Comparison of ENCODE assay signal across 1 cellular context in the genomic region with DNA sequence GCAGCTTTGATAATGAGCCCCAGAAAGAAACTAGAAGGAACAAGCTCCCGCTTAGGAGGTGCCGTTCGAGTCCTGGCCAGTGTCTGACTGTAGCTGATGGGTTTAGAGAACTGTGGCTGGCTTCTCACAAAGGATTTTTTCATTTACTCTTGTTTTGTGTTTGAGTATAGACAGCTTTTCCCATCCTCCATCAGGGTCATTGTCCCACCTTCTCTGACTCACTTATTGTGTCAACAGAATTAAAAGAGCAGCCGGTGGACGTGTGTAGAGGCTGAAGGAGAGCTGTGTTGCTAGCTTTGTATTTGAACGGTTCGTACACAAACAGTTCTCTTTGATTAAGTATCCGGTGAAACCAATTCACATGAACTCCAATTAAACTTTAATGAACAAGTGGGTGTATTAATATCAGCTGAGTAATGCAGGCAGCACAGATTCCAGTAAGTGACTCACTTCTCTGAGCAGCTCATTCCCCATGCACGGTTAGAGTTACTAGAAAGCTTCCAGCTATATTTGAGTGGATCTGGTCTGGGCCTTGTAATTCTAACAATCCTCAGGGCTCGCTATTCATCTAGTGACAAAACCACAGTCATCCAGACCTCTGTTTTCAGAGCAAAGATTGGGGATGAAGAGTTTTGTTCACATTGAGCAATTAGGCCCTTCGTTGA.
TF ChIP-seq lines count a peak whose summit lies in the region.

No MANE protein-coding gene starts in this region.

TF ChIP-seq in HepG2, 621 proteins besides CTCF, POLR2A, EP300 and RAD21 (continued from another document and continues in another):
- TF ChIP-seq, protein P1, sequence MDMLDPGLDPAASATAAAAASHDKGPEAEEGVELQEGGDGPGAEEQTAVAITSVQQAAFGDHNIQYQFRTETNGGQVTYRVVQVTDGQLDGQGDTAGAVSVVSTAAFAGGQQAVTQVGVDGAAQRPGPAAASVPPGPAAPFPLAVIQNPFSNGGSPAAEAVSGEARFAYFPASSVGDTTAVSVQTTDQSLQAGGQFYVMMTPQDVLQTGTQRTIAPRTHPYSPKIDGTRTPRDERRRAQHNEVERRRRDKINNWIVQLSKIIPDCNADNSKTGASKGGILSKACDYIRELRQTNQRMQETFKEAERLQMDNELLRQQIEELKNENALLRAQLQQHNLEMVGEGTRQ (IDR thresholded peaks at IDR 0.05; ENCODE audit: low read depth, low read length) = no peak
- TF ChIP-seq, protein P1 (CRISPR knock-in tag; IDR thresholded peaks at IDR 0.05; ENCODE audit: borderline replicate concordance) = no peak
- no peak for TF ChIP-seq ZNF354B (CRISPR knock-in tag; IDR thresholded peaks at IDR 0.05)
- TF ChIP-seq, protein P2, sequence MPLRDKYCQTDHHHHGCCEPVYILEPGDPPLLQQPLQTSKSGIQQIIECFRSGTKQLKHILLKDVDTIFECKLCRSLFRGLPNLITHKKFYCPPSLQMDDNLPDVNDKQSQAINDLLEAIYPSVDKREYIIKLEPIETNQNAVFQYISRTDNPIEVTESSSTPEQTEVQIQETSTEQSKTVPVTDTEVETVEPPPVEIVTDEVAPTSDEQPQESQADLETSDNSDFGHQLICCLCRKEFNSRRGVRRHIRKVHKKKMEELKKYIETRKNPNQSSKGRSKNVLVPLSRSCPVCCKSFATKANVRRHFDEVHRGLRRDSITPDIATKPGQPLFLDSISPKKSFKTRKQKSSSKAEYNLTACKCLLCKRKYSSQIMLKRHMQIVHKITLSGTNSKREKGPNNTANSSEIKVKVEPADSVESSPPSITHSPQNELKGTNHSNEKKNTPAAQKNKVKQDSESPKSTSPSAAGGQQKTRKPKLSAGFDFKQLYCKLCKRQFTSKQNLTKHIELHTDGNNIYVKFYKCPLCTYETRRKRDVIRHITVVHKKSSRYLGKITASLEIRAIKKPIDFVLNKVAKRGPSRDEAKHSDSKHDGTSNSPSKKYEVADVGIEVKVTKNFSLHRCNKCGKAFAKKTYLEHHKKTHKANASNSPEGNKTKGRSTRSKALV (CRISPR knock-in tag; IDR thresholded peaks at IDR 0.05) = peak; percentile 90
- no peak for TF ChIP-seq ZNF263 (CRISPR knock-in tag; IDR thresholded peaks at IDR 0.05)
- TF ChIP-seq, protein P3, sequence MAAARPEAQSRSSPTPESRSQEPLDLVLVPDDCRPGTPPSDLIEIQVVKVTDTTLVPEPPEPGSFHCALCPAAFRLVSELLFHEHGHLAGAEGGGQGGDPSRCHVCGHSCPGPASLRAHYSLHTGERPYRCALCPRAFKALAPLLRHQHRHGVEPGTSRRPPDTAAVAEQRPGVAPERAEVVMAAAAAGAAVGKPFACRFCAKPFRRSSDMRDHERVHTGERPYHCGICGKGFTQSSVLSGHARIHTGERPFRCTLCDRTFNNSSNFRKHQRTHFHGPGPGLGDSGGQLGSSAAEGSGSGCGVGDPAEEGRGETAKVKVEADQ (CRISPR knock-in tag; IDR thresholded peaks at IDR 0.05; ENCODE audit: borderline replicate concordance) = peak; percentile 73; the same call in 1 of the 2 replicates
- TF ChIP-seq, protein P4, sequence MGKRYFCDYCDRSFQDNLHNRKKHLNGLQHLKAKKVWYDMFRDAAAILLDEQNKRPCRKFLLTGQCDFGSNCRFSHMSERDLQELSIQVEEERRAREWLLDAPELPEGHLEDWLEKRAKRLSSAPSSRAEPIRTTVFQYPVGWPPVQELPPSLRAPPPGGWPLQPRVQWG (CRISPR knock-in tag; IDR thresholded peaks at IDR 0.05; ENCODE audit: borderline replicate concordance, low read depth) = no peak
- TF ChIP-seq CHD2 (IDR thresholded peaks at IDR 0.05; ENCODE audit: low read depth, low read length) = peak; percentile 52; the same call in 1 of the 2 replicates
- TF ChIP-seq, protein P5, sequence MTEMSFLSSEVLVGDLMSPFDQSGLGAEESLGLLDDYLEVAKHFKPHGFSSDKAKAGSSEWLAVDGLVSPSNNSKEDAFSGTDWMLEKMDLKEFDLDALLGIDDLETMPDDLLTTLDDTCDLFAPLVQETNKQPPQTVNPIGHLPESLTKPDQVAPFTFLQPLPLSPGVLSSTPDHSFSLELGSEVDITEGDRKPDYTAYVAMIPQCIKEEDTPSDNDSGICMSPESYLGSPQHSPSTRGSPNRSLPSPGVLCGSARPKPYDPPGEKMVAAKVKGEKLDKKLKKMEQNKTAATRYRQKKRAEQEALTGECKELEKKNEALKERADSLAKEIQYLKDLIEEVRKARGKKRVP (CRISPR knock-in tag; IDR thresholded peaks at IDR 0.05) = peak in 1 of 2 experiments; percentile 87; a peak in 2 of 4 replicates
- no peak for TF ChIP-seq NAIF1 (CRISPR knock-in tag; IDR thresholded peaks at IDR 0.05; ENCODE audit: borderline replicate concordance)
- TF ChIP-seq, protein P6, sequence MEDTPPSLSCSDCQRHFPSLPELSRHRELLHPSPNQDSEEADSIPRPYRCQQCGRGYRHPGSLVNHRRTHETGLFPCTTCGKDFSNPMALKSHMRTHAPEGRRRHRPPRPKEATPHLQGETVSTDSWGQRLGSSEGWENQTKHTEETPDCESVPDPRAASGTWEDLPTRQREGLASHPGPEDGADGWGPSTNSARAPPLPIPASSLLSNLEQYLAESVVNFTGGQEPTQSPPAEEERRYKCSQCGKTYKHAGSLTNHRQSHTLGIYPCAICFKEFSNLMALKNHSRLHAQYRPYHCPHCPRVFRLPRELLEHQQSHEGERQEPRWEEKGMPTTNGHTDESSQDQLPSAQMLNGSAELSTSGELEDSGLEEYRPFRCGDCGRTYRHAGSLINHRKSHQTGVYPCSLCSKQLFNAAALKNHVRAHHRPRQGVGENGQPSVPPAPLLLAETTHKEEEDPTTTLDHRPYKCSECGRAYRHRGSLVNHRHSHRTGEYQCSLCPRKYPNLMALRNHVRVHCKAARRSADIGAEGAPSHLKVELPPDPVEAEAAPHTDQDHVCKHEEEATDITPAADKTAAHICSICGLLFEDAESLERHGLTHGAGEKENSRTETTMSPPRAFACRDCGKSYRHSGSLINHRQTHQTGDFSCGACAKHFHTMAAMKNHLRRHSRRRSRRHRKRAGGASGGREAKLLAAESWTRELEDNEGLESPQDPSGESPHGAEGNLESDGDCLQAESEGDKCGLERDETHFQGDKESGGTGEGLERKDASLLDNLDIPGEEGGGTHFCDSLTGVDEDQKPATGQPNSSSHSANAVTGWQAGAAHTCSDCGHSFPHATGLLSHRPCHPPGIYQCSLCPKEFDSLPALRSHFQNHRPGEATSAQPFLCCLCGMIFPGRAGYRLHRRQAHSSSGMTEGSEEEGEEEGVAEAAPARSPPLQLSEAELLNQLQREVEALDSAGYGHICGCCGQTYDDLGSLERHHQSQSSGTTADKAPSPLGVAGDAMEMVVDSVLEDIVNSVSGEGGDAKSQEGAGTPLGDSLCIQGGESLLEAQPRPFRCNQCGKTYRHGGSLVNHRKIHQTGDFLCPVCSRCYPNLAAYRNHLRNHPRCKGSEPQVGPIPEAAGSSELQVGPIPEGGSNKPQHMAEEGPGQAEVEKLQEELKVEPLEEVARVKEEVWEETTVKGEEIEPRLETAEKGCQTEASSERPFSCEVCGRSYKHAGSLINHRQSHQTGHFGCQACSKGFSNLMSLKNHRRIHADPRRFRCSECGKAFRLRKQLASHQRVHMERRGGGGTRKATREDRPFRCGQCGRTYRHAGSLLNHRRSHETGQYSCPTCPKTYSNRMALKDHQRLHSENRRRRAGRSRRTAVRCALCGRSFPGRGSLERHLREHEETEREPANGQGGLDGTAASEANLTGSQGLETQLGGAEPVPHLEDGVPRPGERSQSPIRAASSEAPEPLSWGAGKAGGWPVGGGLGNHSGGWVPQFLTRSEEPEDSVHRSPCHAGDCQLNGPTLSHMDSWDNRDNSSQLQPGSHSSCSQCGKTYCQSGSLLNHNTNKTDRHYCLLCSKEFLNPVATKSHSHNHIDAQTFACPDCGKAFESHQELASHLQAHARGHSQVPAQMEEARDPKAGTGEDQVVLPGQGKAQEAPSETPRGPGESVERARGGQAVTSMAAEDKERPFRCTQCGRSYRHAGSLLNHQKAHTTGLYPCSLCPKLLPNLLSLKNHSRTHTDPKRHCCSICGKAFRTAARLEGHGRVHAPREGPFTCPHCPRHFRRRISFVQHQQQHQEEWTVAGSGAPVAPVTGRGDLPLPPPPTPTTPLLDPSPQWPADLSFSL (CRISPR knock-in tag; IDR thresholded peaks at IDR 0.05) = peak; percentile 51
- TF ChIP-seq, protein P7, sequence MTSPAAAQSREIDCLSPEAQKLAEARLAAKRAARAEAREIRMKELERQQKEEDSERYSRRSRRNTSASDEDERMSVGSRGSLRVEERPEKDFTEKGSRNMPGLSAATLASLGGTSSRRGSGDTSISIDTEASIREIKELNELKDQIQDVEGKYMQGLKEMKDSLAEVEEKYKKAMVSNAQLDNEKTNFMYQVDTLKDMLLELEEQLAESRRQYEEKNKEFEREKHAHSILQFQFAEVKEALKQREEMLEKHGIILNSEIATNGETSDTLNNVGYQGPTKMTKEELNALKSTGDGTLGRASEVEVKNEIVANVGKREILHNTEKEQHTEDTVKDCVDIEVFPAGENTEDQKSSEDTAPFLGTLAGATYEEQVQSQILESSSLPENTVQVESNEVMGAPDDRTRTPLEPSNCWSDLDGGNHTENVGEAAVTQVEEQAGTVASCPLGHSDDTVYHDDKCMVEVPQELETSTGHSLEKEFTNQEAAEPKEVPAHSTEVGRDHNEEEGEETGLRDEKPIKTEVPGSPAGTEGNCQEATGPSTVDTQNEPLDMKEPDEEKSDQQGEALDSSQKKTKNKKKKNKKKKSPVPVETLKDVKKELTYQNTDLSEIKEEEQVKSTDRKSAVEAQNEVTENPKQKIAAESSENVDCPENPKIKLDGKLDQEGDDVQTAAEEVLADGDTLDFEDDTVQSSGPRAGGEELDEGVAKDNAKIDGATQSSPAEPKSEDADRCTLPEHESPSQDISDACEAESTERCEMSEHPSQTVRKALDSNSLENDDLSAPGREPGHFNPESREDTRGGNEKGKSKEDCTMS (CRISPR knock-in tag; conservative IDR thresholded peaks at IDR 0.05) = no peak
- no peak for TF ChIP-seq PCBP1 (IDR thresholded peaks at IDR 0.05; ENCODE audit: borderline replicate concordance, low read depth, low read length)
- peak; percentile 68; the same call in 1 of the 2 replicates for TF ChIP-seq ZNF441 (CRISPR knock-in tag; IDR thresholded peaks at IDR 0.05; ENCODE audit: borderline replicate concordance)
- no peak for TF ChIP-seq SUZ12 (IDR thresholded peaks at IDR 0.05; ENCODE audit: low read depth, low read length)
- TF ChIP-seq, protein P8, sequence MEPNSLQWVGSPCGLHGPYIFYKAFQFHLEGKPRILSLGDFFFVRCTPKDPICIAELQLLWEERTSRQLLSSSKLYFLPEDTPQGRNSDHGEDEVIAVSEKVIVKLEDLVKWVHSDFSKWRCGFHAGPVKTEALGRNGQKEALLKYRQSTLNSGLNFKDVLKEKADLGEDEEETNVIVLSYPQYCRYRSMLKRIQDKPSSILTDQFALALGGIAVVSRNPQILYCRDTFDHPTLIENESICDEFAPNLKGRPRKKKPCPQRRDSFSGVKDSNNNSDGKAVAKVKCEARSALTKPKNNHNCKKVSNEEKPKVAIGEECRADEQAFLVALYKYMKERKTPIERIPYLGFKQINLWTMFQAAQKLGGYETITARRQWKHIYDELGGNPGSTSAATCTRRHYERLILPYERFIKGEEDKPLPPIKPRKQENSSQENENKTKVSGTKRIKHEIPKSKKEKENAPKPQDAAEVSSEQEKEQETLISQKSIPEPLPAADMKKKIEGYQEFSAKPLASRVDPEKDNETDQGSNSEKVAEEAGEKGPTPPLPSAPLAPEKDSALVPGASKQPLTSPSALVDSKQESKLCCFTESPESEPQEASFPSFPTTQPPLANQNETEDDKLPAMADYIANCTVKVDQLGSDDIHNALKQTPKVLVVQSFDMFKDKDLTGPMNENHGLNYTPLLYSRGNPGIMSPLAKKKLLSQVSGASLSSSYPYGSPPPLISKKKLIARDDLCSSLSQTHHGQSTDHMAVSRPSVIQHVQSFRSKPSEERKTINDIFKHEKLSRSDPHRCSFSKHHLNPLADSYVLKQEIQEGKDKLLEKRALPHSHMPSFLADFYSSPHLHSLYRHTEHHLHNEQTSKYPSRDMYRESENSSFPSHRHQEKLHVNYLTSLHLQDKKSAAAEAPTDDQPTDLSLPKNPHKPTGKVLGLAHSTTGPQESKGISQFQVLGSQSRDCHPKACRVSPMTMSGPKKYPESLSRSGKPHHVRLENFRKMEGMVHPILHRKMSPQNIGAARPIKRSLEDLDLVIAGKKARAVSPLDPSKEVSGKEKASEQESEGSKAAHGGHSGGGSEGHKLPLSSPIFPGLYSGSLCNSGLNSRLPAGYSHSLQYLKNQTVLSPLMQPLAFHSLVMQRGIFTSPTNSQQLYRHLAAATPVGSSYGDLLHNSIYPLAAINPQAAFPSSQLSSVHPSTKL (CRISPR knock-in tag; IDR thresholded peaks at IDR 0.05) = peak; percentile 98
- no peak for TF ChIP-seq ZNF34 (CRISPR knock-in tag; IDR thresholded peaks at IDR 0.05; ENCODE audit: borderline replicate concordance)
- TF ChIP-seq, protein P9, sequence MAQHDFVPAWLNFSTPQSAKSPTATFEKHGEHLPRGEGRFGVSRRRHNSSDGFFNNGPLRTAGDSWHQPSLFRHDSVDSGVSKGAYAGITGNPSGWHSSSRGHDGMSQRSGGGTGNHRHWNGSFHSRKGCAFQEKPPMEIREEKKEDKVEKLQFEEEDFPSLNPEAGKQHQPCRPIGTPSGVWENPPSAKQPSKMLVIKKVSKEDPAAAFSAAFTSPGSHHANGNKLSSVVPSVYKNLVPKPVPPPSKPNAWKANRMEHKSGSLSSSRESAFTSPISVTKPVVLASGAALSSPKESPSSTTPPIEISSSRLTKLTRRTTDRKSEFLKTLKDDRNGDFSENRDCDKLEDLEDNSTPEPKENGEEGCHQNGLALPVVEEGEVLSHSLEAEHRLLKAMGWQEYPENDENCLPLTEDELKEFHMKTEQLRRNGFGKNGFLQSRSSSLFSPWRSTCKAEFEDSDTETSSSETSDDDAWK (CRISPR knock-in tag; IDR thresholded peaks at IDR 0.05) = no peak
- TF ChIP-seq, protein P10, sequence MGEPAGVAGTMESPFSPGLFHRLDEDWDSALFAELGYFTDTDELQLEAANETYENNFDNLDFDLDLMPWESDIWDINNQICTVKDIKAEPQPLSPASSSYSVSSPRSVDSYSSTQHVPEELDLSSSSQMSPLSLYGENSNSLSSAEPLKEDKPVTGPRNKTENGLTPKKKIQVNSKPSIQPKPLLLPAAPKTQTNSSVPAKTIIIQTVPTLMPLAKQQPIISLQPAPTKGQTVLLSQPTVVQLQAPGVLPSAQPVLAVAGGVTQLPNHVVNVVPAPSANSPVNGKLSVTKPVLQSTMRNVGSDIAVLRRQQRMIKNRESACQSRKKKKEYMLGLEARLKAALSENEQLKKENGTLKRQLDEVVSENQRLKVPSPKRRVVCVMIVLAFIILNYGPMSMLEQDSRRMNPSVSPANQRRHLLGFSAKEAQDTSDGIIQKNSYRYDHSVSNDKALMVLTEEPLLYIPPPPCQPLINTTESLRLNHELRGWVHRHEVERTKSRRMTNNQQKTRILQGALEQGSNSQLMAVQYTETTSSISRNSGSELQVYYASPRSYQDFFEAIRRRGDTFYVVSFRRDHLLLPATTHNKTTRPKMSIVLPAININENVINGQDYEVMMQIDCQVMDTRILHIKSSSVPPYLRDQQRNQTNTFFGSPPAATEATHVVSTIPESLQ (CRISPR knock-in tag; conservative IDR thresholded peaks at IDR 0.05) = no peak; the same call in 1 of the 2 replicates
- TF ChIP-seq ZNF781 (CRISPR knock-in tag; IDR thresholded peaks at IDR 0.05; ENCODE audit: borderline replicate concordance, not compliant biosample characterization) = no peak
- TF ChIP-seq SIX4 (CRISPR knock-in tag; IDR thresholded peaks at IDR 0.05) = peak; percentile 61; the same call in 1 of the 2 replicates
- TF ChIP-seq ZNF577 (CRISPR knock-in tag; IDR thresholded peaks at IDR 0.05; ENCODE audit: borderline replicate concordance, low read depth) = no peak
